In genomic region chr11:78101073-78101472, GRCh38 we compare ENCODE assay signal across 1 cellular context.
TF ChIP-seq lines count a peak whose summit lies in the region.

No MANE protein-coding gene starts in this region.

TF ChIP-seq in endothelial cell of umbilical vein, 7 proteins besides CTCF, POLR2A, EP300 and RAD21:
- TF ChIP-seq JUN (IDR thresholded peaks at IDR 0.05; ENCODE audit: borderline replicate concordance, insufficient read depth, insufficient read length, low read depth) (no peak), MYC (IDR thresholded peaks at IDR 0.05; ENCODE audit: low read depth, low read length) (no peak), FOS (IDR thresholded peaks at IDR 0.05; ENCODE audit: borderline replicate concordance, insufficient read depth, low read length) (peak; percentile 15)
